8 cellular contexts compared by ENCODE assay signal in genomic region chr10:30751678-30752331, GRCh38.
DNase-seq lines count a peak whose midpoint lies in the region; ATAC-seq and TF ChIP-seq lines count a peak whose summit lies in the region.

No MANE protein-coding gene starts in this region.

- TF ChIP-seq CTCF in osteocyte (IDR thresholded peaks at IDR 0.05), result peak; percentile 88

- no peaks in the 10 kb centered on the region for H3K9me3 Mint-ChIP-seq in activated naive CD4-positive, alpha-beta T cell treated with anti-CD3 and anti-CD28 coated beads for 36 hours
- no peaks in the 10 kb centered on the region for H3K9me3 Mint-ChIP-seq in osteocyte (ENCODE audit: unreplicated experiment)

- no peak overlapping the region for H3K27ac Mint-ChIP-seq in activated naive CD4-positive, alpha-beta T cell treated with anti-CD3 and anti-CD28 coated beads for 36 hours
- H3K27ac Mint-ChIP-seq in osteocyte (ENCODE audit: unreplicated experiment), result no peak overlapping the region

- intact Hi-C loops in activated naive CD4-positive, alpha-beta T cell treated with anti-CD3 and anti-CD28 coated beads for 36 hours (cut with micrococcal nuclease), result loop anchor here (1.0 kb wide), 1 partner anchor 1056 kb away; no protein-coding TSS in a partner anchor

- H3K27me3 Mint-ChIP-seq in activated naive CD4-positive, alpha-beta T cell treated with anti-CD3 and anti-CD28 coated beads for 36 hours (ENCODE audit: low read depth), result no peaks in the 10 kb centered on the region
- no peaks in the 10 kb centered on the region for H3K27me3 Mint-ChIP-seq in osteocyte (ENCODE audit: unreplicated experiment)

- no peaks in the 10 kb centered on the region for H3K36me3 Mint-ChIP-seq in activated naive CD4-positive, alpha-beta T cell treated with anti-CD3 and anti-CD28 coated beads for 36 hours (ENCODE audit: low read depth)
- H3K36me3 Mint-ChIP-seq in osteocyte (ENCODE audit: unreplicated experiment), result no peaks in the 10 kb centered on the region

- peaks cover 15% of the 10 kb centered on the region for H3K4me1 Mint-ChIP-seq in activated naive CD4-positive, alpha-beta T cell treated with anti-CD3 and anti-CD28 coated beads for 36 hours (ENCODE audit: low read depth)
- peaks cover 34% of the 10 kb centered on the region for H3K4me1 Mint-ChIP-seq in osteocyte (ENCODE audit: unreplicated experiment)

- DNase-seq in COLO668 (lab: John Stamatoyannopoulos, UW; ENCODE audit: unreplicated experiment), result peak; percentile 9
- DNase-seq in NCI-H774 (lab: John Stamatoyannopoulos, UW), result peak; percentile 15
- peak; percentile 78 for DNase-seq in activated naive CD4-positive, alpha-beta T cell treated with anti-CD3 and anti-CD28 coated beads for 36 hours
- peak; percentile 90 for DNase-seq in globus pallidus (ENCODE audit: low spot score)
- DNase-seq in osteocyte (ENCODE audit: extremely low spot score, unreplicated experiment), result peak; percentile 90
- DNase-seq in DMS153 (lab: John Stamatoyannopoulos, UW), result no peak

- H3K4me3 Mint-ChIP-seq in activated naive CD4-positive, alpha-beta T cell treated with anti-CD3 and anti-CD28 coated beads for 36 hours, result no peak overlapping the region
- H3K4me3 Mint-ChIP-seq in osteocyte (ENCODE audit: unreplicated experiment), result no peak overlapping the region

- ATAC-seq in GM21526 (IDR thresholded peaks at IDR 0.05; ENCODE audit: low FRiP score, unreplicated experiment) (peak; percentile 79), GM19463 (IDR thresholded peaks at IDR 0.05; ENCODE audit: unreplicated experiment) (no peak)

- CTCF ChIA-PET in activated naive CD4-positive, alpha-beta T cell treated with anti-CD3 and anti-CD28 coated beads for 36 hours (lab: Charles Lee), result interaction anchor here (0.7 to 2.5 kb wide), 15 partner anchors 17 to 1056 kb away, joined by 3 to 15 read pairs (median 3); partner anchors contain the start of gene ZNF438
